ENCODE assay signal across 10 cellular contexts in the genomic region with DNA sequence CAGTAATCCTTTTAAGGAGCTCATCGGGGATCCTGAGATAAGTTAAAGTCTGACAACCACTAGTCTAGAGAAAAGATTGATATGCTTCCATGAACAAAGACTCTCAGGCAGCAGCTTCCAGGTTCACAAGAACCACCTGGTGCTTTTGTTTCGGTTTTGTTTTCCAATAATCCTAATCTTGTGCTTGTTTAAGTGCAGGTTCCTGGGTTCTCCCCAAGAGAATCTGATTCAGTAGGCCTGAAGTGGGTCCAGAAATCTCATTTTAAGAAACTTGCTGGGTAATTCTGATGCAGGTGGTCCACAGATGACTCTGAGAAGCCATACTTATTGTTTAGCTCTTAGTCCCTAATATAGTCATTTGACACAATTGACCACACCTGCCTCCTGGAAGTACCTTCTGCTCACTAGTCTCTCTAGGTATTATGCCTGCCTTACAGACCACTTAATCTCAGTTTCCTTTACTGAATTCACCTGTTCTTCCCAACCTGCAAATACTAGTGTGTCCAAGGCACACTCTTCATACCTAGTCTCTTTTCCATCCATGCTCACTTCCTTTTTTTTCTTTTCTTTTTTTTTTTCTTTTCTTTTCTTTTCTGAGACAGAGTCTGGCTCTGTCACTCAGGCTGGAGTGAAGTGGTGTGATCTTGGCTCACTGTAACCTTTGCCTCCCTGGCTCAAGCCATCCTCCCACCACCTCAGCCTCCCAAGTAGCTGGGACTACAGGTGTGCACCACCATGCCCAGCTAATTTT. TPM values are rescaled to one million over a fixed set of nuclear protein-coding genes. Genes with fewer than 3 reads are reported as not detected.
DNase-seq lines count a peak whose midpoint lies in the region; ATAC-seq and TF ChIP-seq lines count a peak whose summit lies in the region.
"Had no signal": no experiment of that assay in that cellular context is flagged by ENCODE, and none has a peak within 500 bp of the region (broad histone marks: within the 10 kb centered on the region; RNA-seq: fewer than 3 reads in every experiment).

No MANE protein-coding gene starts in this region.

- H3K4me1 Mint-ChIP-seq in memory B cell (peaks cover 19% of the 10 kb centered on the region), Calu3 (ENCODE audit: low read depth, unreplicated experiment) (no peaks in the 10 kb centered on the region)

- H3K9me3 ChIP-seq in left ventricle myocardium inferior (replicated peaks) (no peaks in the 10 kb centered on the region), spleen (no peaks in the 10 kb centered on the region)

- H3K27me3 ChIP-seq in left ventricle myocardium inferior (ENCODE audit: low read depth): no peaks in the 10 kb centered on the region
- peaks cover 0 to 8% (median 0%) of the 10 kb centered on the region in 7 donors for H3K27me3 ChIP-seq in spleen (replicated peaks in 1 of 7)

- intact Hi-C loops in Calu3 (cut with micrococcal nuclease; ENCODE audit: unreplicated experiment): no loop called here
- intact Hi-C loops in left ventricle myocardium inferior (cut with micrococcal nuclease): no loop called here
- intact Hi-C loops in spleen (cut with DNase I; ENCODE audit: low total_unique reads): no loop called here

- H3K4me3 ChIP-seq in left ventricle myocardium inferior (no peak overlapping the region), spleen (no peak overlapping the region)

- 78 to 90% (median 83%) methylated on average over 2 of the region's 2 CpGs for WGBS in spleen, 5 donors

- H3K4me3 Mint-ChIP-seq in memory B cell: no peak overlapping the region
- no peak overlapping the region for H3K4me3 Mint-ChIP-seq in Calu3 (ENCODE audit: low read depth, unreplicated experiment)
- H3K4me3 Mint-ChIP-seq: natural killer cell treated with Interleukin-12 subunit alpha and Interleukin-12 subunit beta and Interleukin-15 and Interleukin-18, amount 100 ng/mL, for 72 hours had no signal

- H3K36me3 ChIP-seq in left ventricle myocardium inferior: no peaks in the 10 kb centered on the region
- H3K36me3 ChIP-seq in spleen: no peaks in the 10 kb centered on the region

- H3K4me1 ChIP-seq in left ventricle myocardium inferior: peaks cover 9% of the 10 kb centered on the region
- peaks cover 0 to 33% (median 23%) of the 10 kb centered on the region in 6 donors for H3K4me1 ChIP-seq in spleen

- CTCF ChIA-PET in Calu3 (lab: Charles Lee): no interaction called here

- H3K27ac ChIP-seq in left ventricle myocardium inferior (replicated peaks) (no peak overlapping the region), spleen (no peak overlapping the region)

- ATAC-seq in GM18873 (IDR thresholded peaks at IDR 0.05; ENCODE audit: low FRiP score, unreplicated experiment) (peak; percentile 90), GM21619 (IDR thresholded peaks at IDR 0.05; ENCODE audit: unreplicated experiment) (peak; percentile 57), HG03280 (IDR thresholded peaks at IDR 0.05; ENCODE audit: unreplicated experiment) (peak; percentile 75), memory B cell (ENCODE audit: low read depth) (peak; percentile 49)

- H3K27me3 Mint-ChIP-seq in memory B cell: peaks cover 8% of the 10 kb centered on the region
- H3K27me3 Mint-ChIP-seq in Calu3 (ENCODE audit: unreplicated experiment): no peaks in the 10 kb centered on the region

- TF ChIP-seq CTCF in Calu3 (IDR thresholded peaks at IDR 0.05; ENCODE audit: unreplicated experiment): no peak
- no peak for TF ChIP-seq CTCF in left ventricle myocardium inferior (IDR thresholded peaks at IDR 0.05; ENCODE audit: borderline replicate concordance)
- no peak for TF ChIP-seq CTCF in spleen (IDR thresholded peaks at IDR 0.05 in 8 of 11, conservative IDR thresholded peaks at IDR 0.05 in 3 of 11)

- H3K9me3 Mint-ChIP-seq in memory B cell: no peaks in the 10 kb centered on the region
- H3K9me3 Mint-ChIP-seq in Calu3 (ENCODE audit: low read depth, unreplicated experiment): no peaks in the 10 kb centered on the region
- H3K9me3 Mint-ChIP-seq: natural killer cell treated with Interleukin-12 subunit alpha and Interleukin-12 subunit beta and Interleukin-15 and Interleukin-18, amount 100 ng/mL, for 72 hours had no signal

- DNase-seq in memory B cell (ENCODE audit: low spot score in 2 of 2) (no peak), Calu3 (no peak), left ventricle myocardium inferior (no peak), spleen (no peak)
- DNase-seq: caudate nucleus, Kasumi-1 had no signal

- H3K27ac Mint-ChIP-seq in memory B cell (no peak overlapping the region), Calu3 (ENCODE audit: unreplicated experiment) (no peak overlapping the region)
- H3K27ac Mint-ChIP-seq: natural killer cell treated with Interleukin-12 subunit alpha and Interleukin-12 subunit beta and Interleukin-15 and Interleukin-18, amount 100 ng/mL, for 72 hours had no signal

- no peak for TF ChIP-seq POLR2A in spleen (IDR thresholded peaks at IDR 0.05)

- BruUV-seq in Calu3 (replicated peaks; lab: Mats Ljungman, UMichigan): no TSS peak

- no peaks in the 10 kb centered on the region for H3K36me3 Mint-ChIP-seq in memory B cell
- no peaks in the 10 kb centered on the region for H3K36me3 Mint-ChIP-seq in Calu3 (ENCODE audit: insufficient read depth, unreplicated experiment)

RNA-seq across cellular contexts. Expression of a gene that starts 20.5 kb away (rescaled TPM):
- total RNA-seq in Calu3 (2022) (39.1 and 46.5 TPM in 2 replicates), left ventricle myocardium inferior (3.8 TPM), spleen (1 to 10 TPM; 2.5 to 7.3 (median 5.4) TPM)
- polyA plus RNA-seq in spleen: under 1 TPM; 0.13 to 0.99 (median 0.18) TPM
